ENCODE assay signal across 1 cellular context in the genomic region with DNA sequence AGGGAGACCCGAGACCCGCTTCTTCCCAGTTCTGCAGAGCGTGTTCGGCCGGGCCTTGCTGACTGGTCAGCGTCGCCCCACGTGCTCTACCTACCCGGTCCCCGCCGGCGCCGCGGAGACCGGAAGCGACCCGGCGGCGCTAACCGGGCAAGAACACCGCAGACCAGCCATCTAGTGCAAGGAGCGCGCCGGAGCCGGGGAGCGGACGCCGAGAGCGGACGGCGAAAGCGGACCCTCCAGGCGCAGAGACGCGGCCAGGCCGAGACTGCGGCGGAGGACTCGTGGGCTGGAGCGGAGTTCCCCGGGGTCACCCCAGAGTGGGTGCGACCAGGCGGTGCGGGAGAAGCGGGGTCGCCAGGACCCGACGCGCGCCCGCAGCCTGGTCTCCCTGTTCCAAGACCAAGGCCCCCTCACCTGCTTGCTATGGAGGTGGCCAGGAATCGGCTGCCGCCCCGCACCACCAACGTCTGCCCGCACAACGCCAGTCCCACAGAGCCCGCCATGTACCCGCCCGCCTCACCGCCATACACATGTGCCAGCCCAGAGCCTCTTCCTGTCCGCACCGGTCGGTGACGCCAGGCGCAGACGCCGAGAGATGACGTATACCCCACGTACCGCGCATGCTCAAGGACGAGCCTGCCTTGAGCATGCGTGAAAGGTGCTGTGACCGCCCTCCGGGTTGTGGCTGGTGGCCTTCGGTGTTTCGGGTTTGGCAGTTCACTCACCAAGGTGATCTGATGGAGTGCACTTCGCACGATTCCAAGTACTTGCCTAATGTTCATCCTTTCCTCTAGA.
TF ChIP-seq lines count a peak whose summit lies in the region.

A gene with protein sequence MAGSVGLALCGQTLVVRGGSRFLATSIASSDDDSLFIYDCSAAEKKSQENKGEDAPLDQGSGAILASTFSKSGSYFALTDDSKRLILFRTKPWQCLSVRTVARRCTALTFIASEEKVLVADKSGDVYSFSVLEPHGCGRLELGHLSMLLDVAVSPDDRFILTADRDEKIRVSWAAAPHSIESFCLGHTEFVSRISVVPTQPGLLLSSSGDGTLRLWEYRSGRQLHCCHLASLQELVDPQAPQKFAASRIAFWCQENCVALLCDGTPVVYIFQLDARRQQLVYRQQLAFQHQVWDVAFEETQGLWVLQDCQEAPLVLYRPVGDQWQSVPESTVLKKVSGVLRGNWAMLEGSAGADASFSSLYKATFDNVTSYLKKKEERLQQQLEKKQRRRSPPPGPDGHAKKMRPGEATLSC (minus strand): TSS at position 547 of the 795 bp plus-strand sequence. CDS start 44 bp downstream, at position 503.

TF ChIP-seq in K562, 482 proteins besides CTCF, POLR2A, EP300 and RAD21 (continued from another document):
- no peak for TF ChIP-seq BDP1 (IDR thresholded peaks at IDR 0.05; ENCODE audit: insufficient read depth, insufficient read length)
- peak; percentile 45; the same call in 1 of the 2 replicates for TF ChIP-seq ZBTB7A (IDR thresholded peaks at IDR 0.05; ENCODE audit: borderline replicate concordance, control insufficient read depth, low read depth, low read length)
- no peak for TF ChIP-seq EHMT2 (IDR thresholded peaks at IDR 0.05)
- 0 out of 2 replicates have a peak, but pooled peaks have one; percentile 10 for TF ChIP-seq E2F4 (CRISPR knock-in tag; IDR thresholded peaks at IDR 0.05; ENCODE audit: low read depth)
- no peak for TF ChIP-seq DLX4 (CRISPR knock-in tag; IDR thresholded peaks at IDR 0.05)
- TF ChIP-seq, protein P1, sequence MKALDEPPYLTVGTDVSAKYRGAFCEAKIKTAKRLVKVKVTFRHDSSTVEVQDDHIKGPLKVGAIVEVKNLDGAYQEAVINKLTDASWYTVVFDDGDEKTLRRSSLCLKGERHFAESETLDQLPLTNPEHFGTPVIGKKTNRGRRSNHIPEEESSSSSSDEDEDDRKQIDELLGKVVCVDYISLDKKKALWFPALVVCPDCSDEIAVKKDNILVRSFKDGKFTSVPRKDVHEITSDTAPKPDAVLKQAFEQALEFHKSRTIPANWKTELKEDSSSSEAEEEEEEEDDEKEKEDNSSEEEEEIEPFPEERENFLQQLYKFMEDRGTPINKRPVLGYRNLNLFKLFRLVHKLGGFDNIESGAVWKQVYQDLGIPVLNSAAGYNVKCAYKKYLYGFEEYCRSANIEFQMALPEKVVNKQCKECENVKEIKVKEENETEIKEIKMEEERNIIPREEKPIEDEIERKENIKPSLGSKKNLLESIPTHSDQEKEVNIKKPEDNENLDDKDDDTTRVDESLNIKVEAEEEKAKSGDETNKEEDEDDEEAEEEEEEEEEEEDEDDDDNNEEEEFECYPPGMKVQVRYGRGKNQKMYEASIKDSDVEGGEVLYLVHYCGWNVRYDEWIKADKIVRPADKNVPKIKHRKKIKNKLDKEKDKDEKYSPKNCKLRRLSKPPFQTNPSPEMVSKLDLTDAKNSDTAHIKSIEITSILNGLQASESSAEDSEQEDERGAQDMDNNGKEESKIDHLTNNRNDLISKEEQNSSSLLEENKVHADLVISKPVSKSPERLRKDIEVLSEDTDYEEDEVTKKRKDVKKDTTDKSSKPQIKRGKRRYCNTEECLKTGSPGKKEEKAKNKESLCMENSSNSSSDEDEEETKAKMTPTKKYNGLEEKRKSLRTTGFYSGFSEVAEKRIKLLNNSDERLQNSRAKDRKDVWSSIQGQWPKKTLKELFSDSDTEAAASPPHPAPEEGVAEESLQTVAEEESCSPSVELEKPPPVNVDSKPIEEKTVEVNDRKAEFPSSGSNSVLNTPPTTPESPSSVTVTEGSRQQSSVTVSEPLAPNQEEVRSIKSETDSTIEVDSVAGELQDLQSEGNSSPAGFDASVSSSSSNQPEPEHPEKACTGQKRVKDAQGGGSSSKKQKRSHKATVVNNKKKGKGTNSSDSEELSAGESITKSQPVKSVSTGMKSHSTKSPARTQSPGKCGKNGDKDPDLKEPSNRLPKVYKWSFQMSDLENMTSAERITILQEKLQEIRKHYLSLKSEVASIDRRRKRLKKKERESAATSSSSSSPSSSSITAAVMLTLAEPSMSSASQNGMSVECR (CRISPR knock-in tag; IDR thresholded peaks at IDR 0.05): peak; percentile 100
- TF ChIP-seq HNRNPLL (IDR thresholded peaks at IDR 0.05; ENCODE audit: low read depth, low read length, poor library complexity, severe bottlenecking): peak; percentile 83
- TF ChIP-seq YY1 (IDR thresholded peaks at IDR 0.05; ENCODE audit: borderline replicate concordance in 1 of 3, control insufficient read depth in 1 of 3, extremely low read depth in 1 of 3, insufficient read depth in 3 of 3, insufficient read length in 1 of 3, insufficient replicate concordance in 2 of 3, low read depth in 1 of 3, low read length in 2 of 3): peak; percentile 66 to 92 (median 84)
- TF ChIP-seq, protein P2, sequence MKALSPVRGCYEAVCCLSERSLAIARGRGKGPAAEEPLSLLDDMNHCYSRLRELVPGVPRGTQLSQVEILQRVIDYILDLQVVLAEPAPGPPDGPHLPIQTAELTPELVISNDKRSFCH (CRISPR knock-in tag; IDR thresholded peaks at IDR 0.05): no peak
- TF ChIP-seq, protein P2 (tag; IDR thresholded peaks at IDR 0.05): peak; percentile 78
- TF ChIP-seq CBX2 (IDR thresholded peaks at IDR 0.05; ENCODE audit: insufficient read depth, low read length, poor library complexity, severe bottlenecking): no peak
- TF ChIP-seq, protein P3, sequence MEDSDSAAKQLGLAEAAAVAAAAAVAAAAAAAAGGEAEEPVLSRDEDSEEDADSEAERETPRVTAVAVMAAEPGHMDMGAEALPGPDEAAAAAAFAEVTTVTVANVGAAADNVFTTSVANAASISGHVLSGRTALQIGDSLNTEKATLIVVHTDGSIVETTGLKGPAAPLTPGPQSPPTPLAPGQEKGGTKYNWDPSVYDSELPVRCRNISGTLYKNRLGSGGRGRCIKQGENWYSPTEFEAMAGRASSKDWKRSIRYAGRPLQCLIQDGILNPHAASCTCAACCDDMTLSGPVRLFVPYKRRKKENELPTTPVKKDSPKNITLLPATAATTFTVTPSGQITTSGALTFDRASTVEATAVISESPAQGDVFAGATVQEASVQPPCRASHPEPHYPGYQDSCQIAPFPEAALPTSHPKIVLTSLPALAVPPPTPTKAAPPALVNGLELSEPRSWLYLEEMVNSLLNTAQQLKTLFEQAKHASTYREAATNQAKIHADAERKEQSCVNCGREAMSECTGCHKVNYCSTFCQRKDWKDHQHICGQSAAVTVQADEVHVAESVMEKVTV (CRISPR knock-in tag; IDR thresholded peaks at IDR 0.05): no peak
- TF ChIP-seq THRAP3 (IDR thresholded peaks at IDR 0.05; ENCODE audit: borderline replicate concordance): no peak
- no peak for TF ChIP-seq WHSC1 (IDR thresholded peaks at IDR 0.05; ENCODE audit: low read length)
- TF ChIP-seq, protein P4, sequence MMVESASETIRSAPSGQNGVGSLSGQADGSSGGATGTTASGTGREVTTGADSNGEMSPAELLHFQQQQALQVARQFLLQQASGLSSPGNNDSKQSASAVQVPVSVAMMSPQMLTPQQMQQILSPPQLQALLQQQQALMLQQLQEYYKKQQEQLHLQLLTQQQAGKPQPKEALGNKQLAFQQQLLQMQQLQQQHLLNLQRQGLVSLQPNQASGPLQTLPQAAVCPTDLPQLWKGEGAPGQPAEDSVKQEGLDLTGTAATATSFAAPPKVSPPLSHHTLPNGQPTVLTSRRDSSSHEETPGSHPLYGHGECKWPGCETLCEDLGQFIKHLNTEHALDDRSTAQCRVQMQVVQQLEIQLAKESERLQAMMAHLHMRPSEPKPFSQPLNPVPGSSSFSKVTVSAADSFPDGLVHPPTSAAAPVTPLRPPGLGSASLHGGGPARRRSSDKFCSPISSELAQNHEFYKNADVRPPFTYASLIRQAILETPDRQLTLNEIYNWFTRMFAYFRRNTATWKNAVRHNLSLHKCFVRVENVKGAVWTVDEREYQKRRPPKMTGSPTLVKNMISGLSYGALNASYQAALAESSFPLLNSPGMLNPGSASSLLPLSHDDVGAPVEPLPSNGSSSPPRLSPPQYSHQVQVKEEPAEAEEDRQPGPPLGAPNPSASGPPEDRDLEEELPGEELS (CRISPR knock-in tag; IDR thresholded peaks at IDR 0.05; ENCODE audit: borderline replicate concordance): no peak; the same call in 1 of the 2 replicates
- peak; percentile 98 for TF ChIP-seq ATF1 (CRISPR knock-in tag; IDR thresholded peaks at IDR 0.05)
- peak; percentile 100 for TF ChIP-seq ATF1 (tag; IDR thresholded peaks at IDR 0.05)
- TF ChIP-seq ZHX1 (conservative IDR thresholded peaks at IDR 0.05; ENCODE audit: low read length): peak; percentile 79; the same call in 1 of the 2 replicates
- peak; percentile 58 for TF ChIP-seq CBFA2T2 (conservative IDR thresholded peaks at IDR 0.05)
- no peak for TF ChIP-seq KAT2B (IDR thresholded peaks at IDR 0.05; ENCODE audit: low read depth, low read length)
- no peak for TF ChIP-seq ZNF121 (CRISPR knock-in tag; conservative IDR thresholded peaks at IDR 0.05)
- TF ChIP-seq ZNF586 (CRISPR knock-in tag; conservative IDR thresholded peaks at IDR 0.05): no peak
- no peak for TF ChIP-seq NR2C1 (IDR thresholded peaks at IDR 0.05)
- peak; percentile 55 for TF ChIP-seq NR2C1 (tag; IDR thresholded peaks at IDR 0.05)
- TF ChIP-seq ZNF277 (CRISPR knock-in tag; IDR thresholded peaks at IDR 0.05; ENCODE audit: borderline replicate concordance): no peak
- peak; percentile 75 for TF ChIP-seq ATF3 (IDR thresholded peaks at IDR 0.05)
- no peak for TF ChIP-seq ATF3 (CRISPR knock-in tag; conservative IDR thresholded peaks at IDR 0.05)
TF ChIP-seq in K562: peak in this region for 193.
